Comparison of ENCODE assay signal across 14 cellular contexts in genomic region chr5:101605700-101606099, GRCh38.
A peak's percentile ranks its signal among the peaks of the same experiment; 100 is the strongest.
DNase-seq lines count a peak whose midpoint lies in the region; ATAC-seq, FAIRE-seq and TF ChIP-seq lines count a peak whose summit lies in the region.
"Had no signal": no experiment of that assay in that cellular context is flagged by ENCODE, and none has a peak within 500 bp of the region (broad histone marks: within the 10 kb centered on the region; RNA-seq: fewer than 3 reads in every experiment).

No MANE protein-coding gene starts in this region.

- ATAC-seq in GM18909 (IDR thresholded peaks at IDR 0.05; ENCODE audit: poor library complexity, unreplicated experiment): peak; percentile 77
- ATAC-seq in HG03342 (IDR thresholded peaks at IDR 0.05; ENCODE audit: unreplicated experiment): peak; percentile 67

- DNase-seq in H54 (ENCODE audit: insufficient read length, low spot score) (no peak), OCI-M1 (lab: John Stamatoyannopoulos, UW) (peak; percentile 72), GM10248 (ENCODE audit: extremely low spot score) (no peak), NK-92 (lab: John Stamatoyannopoulos, UW; ENCODE audit: unreplicated experiment) (no peak), NCI-H774 (lab: John Stamatoyannopoulos, UW) (no peak)
- DNase-seq: activated CD4-positive, CD25-positive, alpha-beta regulatory T cell treated with anti-CD3 and anti-CD28 coated beads, Interleukin-2, amount 50 U/mL, for 72 hours; activated naive CD4-positive, alpha-beta T cell treated with anti-CD3 and anti-CD28 coated beads for 36 hours; DMS79; HFFc6; mammary epithelial cell; NCI-H1930; NCI-H69 had no signal

- CTCF ChIA-PET in GM10248 (lab: Yijun Ruan, JAX): no interaction called here

- POLR2A ChIA-PET in GM10248 (lab: Yijun Ruan, JAX): no interaction called here

- no peak for TF ChIP-seq POLR2A in H54 (IDR thresholded peaks at IDR 0.05; ENCODE audit: low read depth, low read length)

- TF ChIP-seq CTCF in GM10248 (IDR thresholded peaks at IDR 0.05; ENCODE audit: control extremely low read depth, extremely low read depth, low read depth, missing control alignments): no peak

- FAIRE-seq in H54 (lab: Jason Lieb, UNC): peak; percentile 45
